Comparison of ENCODE assay signal across 26 cellular contexts in genomic region chr10:29666201-29666600, GRCh38.
"Had no signal": no experiment of that assay in that cellular context is flagged by ENCODE, and none has a peak within 500 bp of the region (broad histone marks: within the 10 kb centered on the region; RNA-seq: fewer than 3 reads in every experiment).

No MANE protein-coding gene starts in this region.

- H3K36me3 ChIP-seq: WERI-Rb-1 had no signal

- H3K27ac Mint-ChIP-seq: activated CD8-positive, alpha-beta T cell treated with anti-CD3 and anti-CD28 coated beads for 36 hours; activated naive CD4-positive, alpha-beta T cell treated with anti-CD3 and anti-CD28 coated beads, Interleukin-2, amount 10 ng/mL, durations not matched to agents 7 days and 5 days; activated naive CD8-positive, alpha-beta T cell treated with anti-CD3 and anti-CD28 coated beads for 36 hours; activated T-cell treated with anti-CD3 and anti-CD28 coated beads, Interleukin-2, amount 50 U/mL, for 72 hours; activated T-helper 2 cell treated with anti-CD3 and anti-CD28 coated beads, Interferon-gamma antibody, Interleukin-2, Interleukin-4, amounts not matched to agents 10 μg/mL and 5 μg/mL and 100 μg/mL, durations not matched to agents 14 hours and 24 hours and 36 hours; T-cell had no signal

- DNase-seq: activated CD4-positive, alpha-beta T cell treated with anti-CD3 and anti-CD28 coated beads for 4 hours; activated CD8-positive, alpha-beta memory T cell treated with anti-CD3 and anti-CD28 coated beads, Interleukin-2, amount 50 U/mL, for 4 hours; activated CD8-positive, alpha-beta T cell treated with anti-CD3 and anti-CD28 coated beads for 36 hours; activated gamma-delta T cell treated with Interleukin-2 at 50 U/mL for 16 hours; activated naive CD4-positive, alpha-beta T cell treated with anti-CD3 and anti-CD28 coated beads, Interleukin-2, amount 10 ng/mL, durations not matched to agents 7 days and 5 days; activated naive CD8-positive, alpha-beta T cell treated with anti-CD3 and anti-CD28 coated beads for 36 hours; activated T-cell treated with anti-CD3 and anti-CD28 coated beads, Interleukin-2, amount 50 U/mL, for 72 hours; KG1; NCI-H1092; NCI-H1417; NCI-H1930; NCI-H2107; NCI-H2171 treated with DMSO at 0.1 percent for 48 hours; NCI-H345; NCI-H510A; NCI-H526 treated with DMSO at 0.1 percent for 48 hours; NCI-H82; OCI-M1; RPMI8226; T-cell; WERI-Rb-1 had no signal

- H3K4me3 Mint-ChIP-seq: activated CD8-positive, alpha-beta T cell treated with anti-CD3 and anti-CD28 coated beads for 36 hours; activated naive CD4-positive, alpha-beta T cell treated with anti-CD3 and anti-CD28 coated beads, Interleukin-2, amount 10 ng/mL, durations not matched to agents 7 days and 5 days; activated naive CD8-positive, alpha-beta T cell treated with anti-CD3 and anti-CD28 coated beads for 36 hours; activated T-cell treated with anti-CD3 and anti-CD28 coated beads, Interleukin-2, amount 50 U/mL, for 72 hours; T-cell had no signal

- H3K4me1 Mint-ChIP-seq: activated naive CD4-positive, alpha-beta T cell treated with anti-CD3 and anti-CD28 coated beads, Interleukin-2, amount 10 ng/mL, durations not matched to agents 7 days and 5 days had no signal

- H3K27me3 Mint-ChIP-seq: activated naive CD8-positive, alpha-beta T cell treated with anti-CD3 and anti-CD28 coated beads for 36 hours; T-cell had no signal

- H3K27ac ChIP-seq: SK-N-MC, WERI-Rb-1 had no signal

- H3K4me3 ChIP-seq: SK-N-MC had no signal

- H3K9me3 Mint-ChIP-seq: activated CD8-positive, alpha-beta T cell treated with anti-CD3 and anti-CD28 coated beads for 36 hours; activated naive CD4-positive, alpha-beta T cell treated with anti-CD3 and anti-CD28 coated beads, Interleukin-2, amount 10 ng/mL, durations not matched to agents 7 days and 5 days; activated naive CD8-positive, alpha-beta T cell treated with anti-CD3 and anti-CD28 coated beads for 36 hours; activated T-cell treated with anti-CD3 and anti-CD28 coated beads, Interleukin-2, amount 50 U/mL, for 72 hours; activated T-helper 2 cell treated with anti-CD3 and anti-CD28 coated beads, Interferon-gamma antibody, Interleukin-2, Interleukin-4, amounts not matched to agents 10 μg/mL and 5 μg/mL and 100 μg/mL, durations not matched to agents 14 hours and 24 hours and 36 hours; T-cell had no signal

- ATAC-seq: activated CD4-positive, CD25-positive, alpha-beta regulatory T cell treated with anti-CD3 and anti-CD28 coated beads, Interleukin-2, amount 50 U/mL, for 24 hours; activated CD8-positive, alpha-beta T cell treated with anti-CD3 and anti-CD28 coated beads for 36 hours; activated T-cell treated with anti-CD3 and anti-CD28 coated beads, Interleukin-2, amount 50 U/mL, for 72 hours; Panc1; Right ventricle myocardium inferior; T-cell had no signal
